8 cellular contexts compared by ENCODE assay signal in genomic region chr11:250740-251299, GRCh38. TPM values are rescaled to one million over a fixed set of nuclear protein-coding genes. Genes with fewer than 3 reads are reported as not detected.
DNase-seq lines count a peak whose midpoint lies in the region; ATAC-seq and TF ChIP-seq lines count a peak whose summit lies in the region.

No MANE protein-coding gene starts in this region.

- no peak overlapping the region for H3K4me3 Mint-ChIP-seq in activated T-helper 2 cell treated with anti-CD3 and anti-CD28 coated beads, Interferon-gamma antibody, Interleukin-2, Interleukin-4, amounts not matched to agents 10 μg/mL and 5 μg/mL and 100 μg/mL, durations not matched to agents 14 hours and 24 hours and 36 hours (ENCODE audit: low read depth)

- H3K9me3 Mint-ChIP-seq in activated T-helper 2 cell treated with anti-CD3 and anti-CD28 coated beads, Interferon-gamma antibody, Interleukin-2, Interleukin-4, amounts not matched to agents 10 μg/mL and 5 μg/mL and 100 μg/mL, durations not matched to agents 14 hours and 24 hours and 36 hours, result no peaks in the 10 kb centered on the region

- H3K9me3 ChIP-seq in Panc1 (ENCODE audit: control insufficient read depth, insufficient read depth, low read depth, low read length), result no peaks in the 10 kb centered on the region

- no peaks in the 10 kb centered on the region for H3K27me3 ChIP-seq in Panc1 (ENCODE audit: control insufficient read depth, insufficient read depth, low read length)

- H3K36me3 Mint-ChIP-seq in activated T-helper 2 cell treated with anti-CD3 and anti-CD28 coated beads, Interferon-gamma antibody, Interleukin-2, Interleukin-4, amounts not matched to agents 10 μg/mL and 5 μg/mL and 100 μg/mL, durations not matched to agents 14 hours and 24 hours and 36 hours (ENCODE audit: low read depth), result peaks cover 71% of the 10 kb centered on the region

- H3K4me1 Mint-ChIP-seq in activated T-helper 2 cell treated with anti-CD3 and anti-CD28 coated beads, Interferon-gamma antibody, Interleukin-2, Interleukin-4, amounts not matched to agents 10 μg/mL and 5 μg/mL and 100 μg/mL, durations not matched to agents 14 hours and 24 hours and 36 hours (ENCODE audit: low read depth), result peaks cover 13% of the 10 kb centered on the region

- intact Hi-C loops in Panc1 (cut with micrococcal nuclease; ENCODE audit: unreplicated experiment), result no loop called here
- intact Hi-C loops in activated T-helper 2 cell treated with anti-CD3 and anti-CD28 coated beads, Interferon-gamma antibody, Interleukin-2, Interleukin-4, amounts not matched to agents 10 μg/mL and 5 μg/mL and 100 μg/mL, durations not matched to agents 14 hours and 24 hours and 36 hours (cut with micrococcal nuclease), result no loop called here

- BruUV-seq in Panc1 (replicated peaks; lab: Mats Ljungman, UMichigan), result no TSS peak

- H3K27ac Mint-ChIP-seq in activated T-helper 2 cell treated with anti-CD3 and anti-CD28 coated beads, Interferon-gamma antibody, Interleukin-2, Interleukin-4, amounts not matched to agents 10 μg/mL and 5 μg/mL and 100 μg/mL, durations not matched to agents 14 hours and 24 hours and 36 hours, result no peak overlapping the region

- ATAC-seq in Panc1 (peak; percentile 81), GM19351 (IDR thresholded peaks at IDR 0.05; ENCODE audit: unreplicated experiment) (no peak)

- DNase-seq in SIG-M5 treated with dmso at 0.1 percent for 504 hours (lab: John Stamatoyannopoulos, UW; ENCODE audit: unreplicated experiment), result peak; percentile 23
- DNase-seq in SIG-M5 (lab: John Stamatoyannopoulos, UW), result no peak
- no peak for DNase-seq in Panc1 (ENCODE audit: low read depth, low spot score)
- DNase-seq in activated T-helper 2 cell treated with anti-CD3 and anti-CD28 coated beads, Interferon-gamma antibody, Interleukin-2, Interleukin-4, amounts not matched to agents 10 μg/mL and 5 μg/mL and 100 μg/mL, durations not matched to agents 14 hours and 24 hours and 36 hours (ENCODE audit: low spot score), result peak; percentile 70
- peak; percentile 31 for DNase-seq in germinal center (ENCODE audit: low spot score)
- DNase-seq in renal cortical epithelial cell (ENCODE audit: low read depth), result peak; percentile 36
- no peak for DNase-seq in NCI-H345 treated with DMSO at 0.1 percent for 48 hours (lab: John Stamatoyannopoulos, UW; ENCODE audit: unreplicated experiment)

- POLR2A ChIA-PET in Panc1 (lab: Charles Lee), result interaction anchor here (0.6 to 1.0 kb wide), 5 partner anchors 9 to 88 kb away, joined by 3 read pairs; no protein-coding TSS in a partner anchor

- peaks cover 44% of the 10 kb centered on the region for H3K36me3 ChIP-seq in Panc1 (ENCODE audit: control insufficient read depth, insufficient read depth, low read length)

- H3K27me3 Mint-ChIP-seq in activated T-helper 2 cell treated with anti-CD3 and anti-CD28 coated beads, Interferon-gamma antibody, Interleukin-2, Interleukin-4, amounts not matched to agents 10 μg/mL and 5 μg/mL and 100 μg/mL, durations not matched to agents 14 hours and 24 hours and 36 hours (ENCODE audit: low read depth), result no peaks in the 10 kb centered on the region

- in situ Hi-C loops in Panc1 (cut with HindIII; ENCODE audit: low pct_unique_long_range_greater_than_20kb, low sequenced_read_pairs), result no loop called here

- no peak overlapping the region for H3K4me3 ChIP-seq in Panc1 (ENCODE audit: low read depth in 2 of 2, low read length in 2 of 2)

- H3K27ac ChIP-seq in Panc1 (ENCODE audit: low read length), result no peak overlapping the region

- peak; percentile 96 for TF ChIP-seq CTCF in Panc1 (IDR thresholded peaks at IDR 0.05)

- no peaks in the 10 kb centered on the region for H3K4me1 ChIP-seq in Panc1 (ENCODE audit: control insufficient read depth, insufficient read depth, low read length)

- CTCF ChIA-PET in Panc1 (lab: Charles Lee), result interaction anchor here (0.5 to 1.6 kb wide), 10 partner anchors 9 to 112 kb away, joined by 3 to 6 read pairs (median 4); partner anchors contain the start of genes BET1L, PSMD13 and RIC8A

RNA-seq across cellular contexts. Expression of gene PSMD13, which starts 14.0 kb away (rescaled TPM):
- total RNA-seq in Panc1 (2021; ENCODE audit: unreplicated experiment) (271 TPM), renal cortical epithelial cell (74.2 and 172 TPM in 2 replicates)
- polyA plus RNA-seq in Panc1 (2012; ENCODE audit: insufficient read length), result 202 TPM
- total RNA-seq in activated T-helper 2 cell treated with anti-CD3 and anti-CD28 coated beads, Interferon-gamma antibody, Interleukin-2, Interleukin-4, amounts not matched to agents 10 μg/mL and 5 μg/mL and 100 μg/mL, durations not matched to agents 14 hours and 24 hours and 36 hours, result 255 and 258 TPM in 2 replicates

RNA-seq across cellular contexts. Expression of gene SIRT3, which starts 14.7 kb away (rescaled TPM):
- total RNA-seq in Panc1 (2021; ENCODE audit: unreplicated experiment) (37.5 TPM), renal cortical epithelial cell (4.3 and 10.0 TPM in 2 replicates)
- polyA plus RNA-seq in Panc1 (2012; ENCODE audit: insufficient read length), result 56.2 TPM
- total RNA-seq in activated T-helper 2 cell treated with anti-CD3 and anti-CD28 coated beads, Interferon-gamma antibody, Interleukin-2, Interleukin-4, amounts not matched to agents 10 μg/mL and 5 μg/mL and 100 μg/mL, durations not matched to agents 14 hours and 24 hours and 36 hours, result 17.0 and 17.3 TPM in 2 replicates

RNA-seq across cellular contexts. Expression of gene NLRP6, which starts 27.4 kb away (rescaled TPM):
- total RNA-seq in Panc1 (2021; ENCODE audit: unreplicated experiment) (0.59 TPM), renal cortical epithelial cell (not detected in 2 replicates)
- 0.31 TPM for polyA plus RNA-seq in Panc1 (2012; ENCODE audit: insufficient read length)
- 0.97 and 1.1 TPM in 2 replicates for total RNA-seq in activated T-helper 2 cell treated with anti-CD3 and anti-CD28 coated beads, Interferon-gamma antibody, Interleukin-2, Interleukin-4, amounts not matched to agents 10 μg/mL and 5 μg/mL and 100 μg/mL, durations not matched to agents 14 hours and 24 hours and 36 hours

RNA-seq across cellular contexts. Expression of gene PGGHG, which starts 38.1 kb away (rescaled TPM):
- total RNA-seq in Panc1 (2021; ENCODE audit: unreplicated experiment) (115 TPM), renal cortical epithelial cell (8.8 and 12.9 TPM in 2 replicates)
- 129 TPM for polyA plus RNA-seq in Panc1 (2012; ENCODE audit: insufficient read length)
- 62.0 and 62.8 TPM in 2 replicates for total RNA-seq in activated T-helper 2 cell treated with anti-CD3 and anti-CD28 coated beads, Interferon-gamma antibody, Interleukin-2, Interleukin-4, amounts not matched to agents 10 μg/mL and 5 μg/mL and 100 μg/mL, durations not matched to agents 14 hours and 24 hours and 36 hours

RNA-seq across cellular contexts. Expression of gene RIC8A, which starts 43.3 kb away (rescaled TPM):
- total RNA-seq in Panc1 (2021; ENCODE audit: unreplicated experiment) (264 TPM), renal cortical epithelial cell (144 and 162 TPM in 2 replicates)
- 259 TPM for polyA plus RNA-seq in Panc1 (2012; ENCODE audit: insufficient read length)
- total RNA-seq in activated T-helper 2 cell treated with anti-CD3 and anti-CD28 coated beads, Interferon-gamma antibody, Interleukin-2, Interleukin-4, amounts not matched to agents 10 μg/mL and 5 μg/mL and 100 μg/mL, durations not matched to agents 14 hours and 24 hours and 36 hours, result 109 and 110 TPM in 2 replicates

Comparison
In these comparisons a context has a peak if more than half of its experiments do, and no peak if none do; other contexts are left out.
1. DNase-seq: peak in SIG-M5 treated with dmso at 0.1 percent for 504 hours (single experiment), activated T-helper 2 cell treated with anti-CD3 and anti-CD28 coated beads, Interferon-gamma antibody, Interleukin-2, Interleukin-4, amounts not matched to agents 10 μg/mL and 5 μg/mL and 100 μg/mL, durations not matched to agents 14 hours and 24 hours and 36 hours (single experiment), germinal center (single experiment) and renal cortical epithelial cell (single experiment); none in SIG-M5 (single experiment), Panc1 (single experiment) and NCI-H345 treated with DMSO at 0.1 percent for 48 hours (single experiment).